12 cellular contexts compared by ENCODE assay signal in the genomic region with DNA sequence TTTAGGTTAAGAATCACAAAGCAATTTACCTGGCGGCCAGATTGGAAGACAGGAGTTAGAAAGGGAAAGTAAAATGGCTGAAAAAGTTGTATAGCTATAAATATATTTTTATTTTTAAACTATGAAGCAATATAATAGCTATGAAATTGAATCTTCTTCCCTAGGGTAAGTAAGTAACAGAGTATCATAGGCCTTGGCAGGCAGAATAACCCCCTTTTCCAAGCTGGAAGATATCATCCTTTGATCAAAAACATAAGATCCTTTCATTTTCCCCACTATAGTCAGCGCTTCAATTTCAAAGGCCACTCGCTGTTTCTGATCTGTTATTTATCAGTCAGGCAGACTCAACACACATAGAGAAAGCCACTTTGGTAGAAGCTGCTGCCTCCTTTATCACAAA.
A peak's percentile ranks its signal among the peaks of the same experiment; 100 is the strongest.
DNase-seq lines count a peak whose midpoint lies in the region; ATAC-seq and TF ChIP-seq lines count a peak whose summit lies in the region.
"Had no signal": no experiment of that assay in that cellular context is flagged by ENCODE, and none has a peak within 500 bp of the region (broad histone marks: within the 10 kb centered on the region; RNA-seq: fewer than 3 reads in every experiment).

No MANE protein-coding gene starts in this region.

- H3K27ac ChIP-seq in AG04450 (ENCODE audit: low read depth, low read length), result no peak overlapping the region
- H3K27ac ChIP-seq in OCI-LY3 (ENCODE audit: low read length), result no peak overlapping the region
- H3K27ac ChIP-seq in rectal smooth muscle tissue (ENCODE audit: low read depth, low read length), result no peak overlapping the region

- intact Hi-C loops in activated naive CD4-positive, alpha-beta T cell treated with anti-CD3 and anti-CD28 coated beads for 36 hours (cut with micrococcal nuclease), result no loop called here

- H3K4me3 Mint-ChIP-seq in activated naive CD4-positive, alpha-beta T cell treated with anti-CD3 and anti-CD28 coated beads for 36 hours, result no peak overlapping the region
- H3K4me3 Mint-ChIP-seq: activated naive CD8-positive, alpha-beta T cell treated with anti-CD3 and anti-CD28 coated beads, Interleukin-2, amount 10 ng/mL, durations not matched to agents 7 days and 5 days; activated T-cell treated with anti-CD3 and anti-CD28 coated beads, Interleukin-2, amount 50 U/mL, for 24 hours had no signal

- no peaks in the 10 kb centered on the region for H3K36me3 Mint-ChIP-seq in activated naive CD4-positive, alpha-beta T cell treated with anti-CD3 and anti-CD28 coated beads for 36 hours (ENCODE audit: low read depth)
- H3K36me3 Mint-ChIP-seq: activated naive CD8-positive, alpha-beta T cell treated with anti-CD3 and anti-CD28 coated beads, Interleukin-2, amount 10 ng/mL, durations not matched to agents 7 days and 5 days had no signal

- H3K4me2 ChIP-seq in OCI-LY3 (ENCODE audit: low read length), result no peak overlapping the region

- H3K4me1 ChIP-seq in OCI-LY3 (ENCODE audit: low read length) (no peaks in the 10 kb centered on the region), rectal smooth muscle tissue (ENCODE audit: control insufficient read depth, insufficient read depth, low read length) (no peaks in the 10 kb centered on the region)

- no peak for TF ChIP-seq CTCF in AG04450 (IDR thresholded peaks at IDR 0.05; ENCODE audit: low read depth, low read length)
- TF ChIP-seq CTCF in OCI-LY3 (IDR thresholded peaks at IDR 0.05; ENCODE audit: low read depth, low read length), result no peak

- CTCF ChIA-PET in AG04450 (lab: Charles Lee), result no interaction called here
- CTCF ChIA-PET in activated naive CD4-positive, alpha-beta T cell treated with anti-CD3 and anti-CD28 coated beads for 36 hours (lab: Charles Lee), result interaction anchor here (0.7 kb wide), 1 partner anchor 674 kb away, joined by 3 read pairs; no protein-coding TSS in a partner anchor

- no peak for ATAC-seq in GM18502 (IDR thresholded peaks at IDR 0.05; ENCODE audit: poor library complexity, unreplicated experiment)

- peak overlapping the region; percentile 36; the same call in 1 of the 2 replicates for H2AFZ ChIP-seq in OCI-LY3 (ENCODE audit: low read depth, low read length)

- H3K27me3 Mint-ChIP-seq in activated naive CD4-positive, alpha-beta T cell treated with anti-CD3 and anti-CD28 coated beads for 36 hours (ENCODE audit: low read depth), result peaks cover 5% of the 10 kb centered on the region
- H3K27me3 Mint-ChIP-seq: activated T-cell treated with anti-CD3 and anti-CD28 coated beads, Interleukin-2, amount 50 U/mL, for 24 hours had no signal

- H3K27me3 ChIP-seq in AG04450 (ENCODE audit: control insufficient read depth, insufficient read depth, low read length) (no peaks in the 10 kb centered on the region), OCI-LY3 (ENCODE audit: low read depth, low read length) (peaks cover 3% of the 10 kb centered on the region; the same call in 1 of the 2 replicates), rectal smooth muscle tissue (ENCODE audit: control insufficient read depth, insufficient read depth, low read length) (no peaks in the 10 kb centered on the region)

- H3K4me1 Mint-ChIP-seq in activated naive CD4-positive, alpha-beta T cell treated with anti-CD3 and anti-CD28 coated beads for 36 hours (ENCODE audit: low read depth), result no peaks in the 10 kb centered on the region
- H3K4me1 Mint-ChIP-seq: activated naive CD8-positive, alpha-beta T cell treated with anti-CD3 and anti-CD28 coated beads, Interleukin-2, amount 10 ng/mL, durations not matched to agents 7 days and 5 days had no signal

- DNase-seq in AG04450 (ENCODE audit: low read depth, low spot score) (no peak), fibroblast of gingiva (ENCODE audit: low read depth) (peak; percentile 44), H4 (ENCODE audit: low spot score) (no peak), NCI-H1417 (lab: John Stamatoyannopoulos, UW) (no peak)
- no peak for DNase-seq in activated naive CD4-positive, alpha-beta T cell treated with anti-CD3 and anti-CD28 coated beads for 36 hours
- DNase-seq: activated CD4-positive, alpha-beta T cell treated with anti-CD3 and anti-CD28 coated beads for 48 hours; activated naive CD8-positive, alpha-beta T cell treated with anti-CD3 and anti-CD28 coated beads, Interleukin-2, amount 10 ng/mL, durations not matched to agents 7 days and 5 days; activated T-cell treated with anti-CD3 and anti-CD28 coated beads, Interleukin-2, amount 50 U/mL, for 24 hours had no signal

- H3K27ac Mint-ChIP-seq in activated naive CD4-positive, alpha-beta T cell treated with anti-CD3 and anti-CD28 coated beads for 36 hours, result no peak overlapping the region
- H3K27ac Mint-ChIP-seq: activated naive CD8-positive, alpha-beta T cell treated with anti-CD3 and anti-CD28 coated beads, Interleukin-2, amount 10 ng/mL, durations not matched to agents 7 days and 5 days; activated T-cell treated with anti-CD3 and anti-CD28 coated beads, Interleukin-2, amount 50 U/mL, for 24 hours had no signal

- H3K36me3 ChIP-seq in OCI-LY3 (replicated peaks; ENCODE audit: low read depth, low read length) (no peaks in the 10 kb centered on the region), rectal smooth muscle tissue (ENCODE audit: control insufficient read depth, insufficient read depth, low read length) (no peaks in the 10 kb centered on the region)

- H3K79me2 ChIP-seq in OCI-LY3 (ENCODE audit: low read length), result no peaks in the 10 kb centered on the region

- H3K4me3 ChIP-seq in AG04450 (ENCODE audit: low read depth, low read length) (peak overlapping the region; percentile 28; the same call in 1 of the 2 replicates), OCI-LY3 (ENCODE audit: low read length) (no peak overlapping the region), rectal smooth muscle tissue (ENCODE audit: low read length) (peak overlapping the region; percentile 2)
- H3K4me3 ChIP-seq: mucosa of descending colon had no signal

- H3K9ac ChIP-seq in OCI-LY3 (ENCODE audit: low read length) (no peak overlapping the region), rectal smooth muscle tissue (ENCODE audit: low read length) (no peak overlapping the region)

- no peaks in the 10 kb centered on the region for H3K9me3 ChIP-seq in AG04450 (ENCODE audit: control insufficient read depth, insufficient read depth, low read length)
- H3K9me3 ChIP-seq in OCI-LY3 (ENCODE audit: insufficient read depth, low read length), result no peaks in the 10 kb centered on the region
- H3K9me3 ChIP-seq: mucosa of descending colon had no signal

- POLR2A ChIA-PET in AG04450 (lab: Yijun Ruan, JAX), result no interaction called here

- H4K20me1 ChIP-seq in OCI-LY3 (ENCODE audit: insufficient read depth, low read length), result no peaks in the 10 kb centered on the region

- H3K9me3 Mint-ChIP-seq in activated naive CD4-positive, alpha-beta T cell treated with anti-CD3 and anti-CD28 coated beads for 36 hours, result no peaks in the 10 kb centered on the region
- H3K9me3 Mint-ChIP-seq: activated T-cell treated with anti-CD3 and anti-CD28 coated beads, Interleukin-2, amount 50 U/mL, for 24 hours had no signal
